Comparison of ENCODE assay signal across 8 cellular contexts in genomic region chr10:5412277-5412941, GRCh38. TPM values are rescaled to one million over a fixed set of nuclear protein-coding genes. Genes with fewer than 3 reads are reported as not detected.
A peak's percentile ranks its signal among the peaks of the same experiment; 100 is the strongest.
DNase-seq lines count a peak whose midpoint lies in the region; ATAC-seq and TF ChIP-seq lines count a peak whose summit lies in the region.

Gene NET1 (plus strand): TSS chr10:5412557. CDS start chr10:5412693, 136 bp downstream.

- peaks cover 4% of the 10 kb centered on the region for H3K4me1 Mint-ChIP-seq in activated T-cell treated with anti-CD3 and anti-CD28 coated beads, Interleukin-2, amount 50 U/mL, for 4 hours (ENCODE audit: low read depth)

- no peak for TF ChIP-seq EP300 in esophagus muscularis mucosa (IDR thresholded peaks at IDR 0.05)

- peak within 1 kb of the TSS; percentile 82 to 86 (median 82) for H3K27ac ChIP-seq in esophagus muscularis mucosa (replicated peaks in 1 of 4)
- no peak within 1 kb of the TSS for H3K27ac ChIP-seq in muscle layer of colon (ENCODE audit: low read depth, low read length)

- peaks cover 15% of the 10 kb centered on the region for H3K27me3 Mint-ChIP-seq in activated T-cell treated with anti-CD3 and anti-CD28 coated beads, Interleukin-2, amount 50 U/mL, for 4 hours (ENCODE audit: low read depth)

- H3K36me3 ChIP-seq in esophagus muscularis mucosa: no peaks in the 10 kb centered on the region
- H3K36me3 ChIP-seq in muscle layer of colon (ENCODE audit: insufficient read depth, low read length): no peaks in the 10 kb centered on the region

- peaks cover 4 to 23% (median 19%) of the 10 kb centered on the region in 4 donors for H3K4me1 ChIP-seq in esophagus muscularis mucosa
- peaks cover 3% of the 10 kb centered on the region for H3K4me1 ChIP-seq in muscle layer of colon (ENCODE audit: insufficient read depth, low read length)

- H3K9ac ChIP-seq in muscle layer of colon (ENCODE audit: low read length): peak within 1 kb of the TSS; percentile 22

- peak within 1 kb of the TSS; percentile 78 for H3K4me3 Mint-ChIP-seq in activated T-cell treated with anti-CD3 and anti-CD28 coated beads, Interleukin-2, amount 50 U/mL, for 4 hours

- H3K27me3 ChIP-seq in esophagus muscularis mucosa (no peaks in the 10 kb centered on the region), muscle layer of colon (ENCODE audit: control insufficient read depth in 1 of 2, insufficient read depth in 2 of 2, low read length in 2 of 2) (no peaks in the 10 kb centered on the region)

- H3K9me3 Mint-ChIP-seq in activated T-cell treated with anti-CD3 and anti-CD28 coated beads, Interleukin-2, amount 50 U/mL, for 4 hours: no peaks in the 10 kb centered on the region

- TF ChIP-seq CTCF in esophagus muscularis mucosa (IDR thresholded peaks at IDR 0.05): no peak

- DNase-seq in DMS153 (lab: John Stamatoyannopoulos, UW) (peak; percentile 61), HuH-7 (ENCODE audit: low spot score) (peak; percentile 99), OCI-M2 (lab: John Stamatoyannopoulos, UW; ENCODE audit: unreplicated experiment) (peak; percentile 41), esophagus muscularis mucosa (ENCODE audit: extremely low spot score) (peak; percentile 96)
- peak; percentile 51 for DNase-seq in activated T-cell treated with anti-CD3 and anti-CD28 coated beads, Interleukin-2, amount 50 U/mL, for 4 hours
- DNase-seq in stimulated activated CD8-positive, alpha-beta memory T cell treated with anti-CD3 and anti-CD28 coated beads, Interleukin-7, amount 100 ng/mL, for 4 hours (ENCODE audit: low read depth in 2 of 2): peak; percentile 24 to 43

- TF ChIP-seq POLR2A in esophagus muscularis mucosa (IDR thresholded peaks at IDR 0.05; ENCODE audit: low read depth): peak; percentile 29

- ATAC-seq in GM21526 (IDR thresholded peaks at IDR 0.05; ENCODE audit: low FRiP score, unreplicated experiment): peak; percentile 97
- ATAC-seq in activated T-cell treated with anti-CD3 and anti-CD28 coated beads, Interleukin-2, amount 50 U/mL, for 4 hours: peak; percentile 94 to 96

- WGBS in esophagus muscularis mucosa: 0% methylated on average over 17 of the region's 48 CpGs

- H3K9me3 ChIP-seq in esophagus muscularis mucosa (no peaks in the 10 kb centered on the region), muscle layer of colon (ENCODE audit: low read length) (no peaks in the 10 kb centered on the region)

- intact Hi-C loops in esophagus muscularis mucosa (cut with DNase I): no loop called here

- peak within 1 kb of the TSS; percentile 74 to 93 (median 84) for H3K4me3 ChIP-seq in esophagus muscularis mucosa
- peak within 1 kb of the TSS; percentile 52 to 60 for H3K4me3 ChIP-seq in muscle layer of colon (ENCODE audit: low read depth in 1 of 2, low read length in 2 of 2)

- H3K36me3 Mint-ChIP-seq in activated T-cell treated with anti-CD3 and anti-CD28 coated beads, Interleukin-2, amount 50 U/mL, for 4 hours (ENCODE audit: insufficient read depth): no peaks in the 10 kb centered on the region

RNA-seq across cellular contexts. Expression of gene NET1, which starts in this region (rescaled TPM):
- 10 to 100 TPM; 12.7 to 35.4 (median 17.6) TPM for total RNA-seq in activated T-cell treated with anti-CD3 and anti-CD28 coated beads, Interleukin-2, amount 50 U/mL, for 4 hours
- 100 to 1,000 TPM; 272 to 430 (median 363) TPM for total RNA-seq in esophagus muscularis mucosa

Comparison
In these comparisons a context has a peak if more than half of its experiments do, and no peak if none do; other contexts are left out.
1. RNA of gene NET1 (total RNA-seq): 272 to 430 TPM in esophagus muscularis mucosa; 12.7 to 35.4 TPM in activated T-cell treated with anti-CD3 and anti-CD28 coated beads, Interleukin-2, amount 50 U/mL, for 4 hours; every median in the first group is over 4 times any median in the second.
2. DNase-seq: peak in every context shown above with its lines; median percentile 99 in HuH-7; 96 in esophagus muscularis mucosa; 61 in DMS153; 51 in activated T-cell treated with anti-CD3 and anti-CD28 coated beads, Interleukin-2, amount 50 U/mL, for 4 hours; 41 in OCI-M2; 34 in stimulated activated CD8-positive, alpha-beta memory T cell treated with anti-CD3 and anti-CD28 coated beads, Interleukin-7, amount 100 ng/mL, for 4 hours.